8 cellular contexts compared by ENCODE assay signal in the genomic region with DNA sequence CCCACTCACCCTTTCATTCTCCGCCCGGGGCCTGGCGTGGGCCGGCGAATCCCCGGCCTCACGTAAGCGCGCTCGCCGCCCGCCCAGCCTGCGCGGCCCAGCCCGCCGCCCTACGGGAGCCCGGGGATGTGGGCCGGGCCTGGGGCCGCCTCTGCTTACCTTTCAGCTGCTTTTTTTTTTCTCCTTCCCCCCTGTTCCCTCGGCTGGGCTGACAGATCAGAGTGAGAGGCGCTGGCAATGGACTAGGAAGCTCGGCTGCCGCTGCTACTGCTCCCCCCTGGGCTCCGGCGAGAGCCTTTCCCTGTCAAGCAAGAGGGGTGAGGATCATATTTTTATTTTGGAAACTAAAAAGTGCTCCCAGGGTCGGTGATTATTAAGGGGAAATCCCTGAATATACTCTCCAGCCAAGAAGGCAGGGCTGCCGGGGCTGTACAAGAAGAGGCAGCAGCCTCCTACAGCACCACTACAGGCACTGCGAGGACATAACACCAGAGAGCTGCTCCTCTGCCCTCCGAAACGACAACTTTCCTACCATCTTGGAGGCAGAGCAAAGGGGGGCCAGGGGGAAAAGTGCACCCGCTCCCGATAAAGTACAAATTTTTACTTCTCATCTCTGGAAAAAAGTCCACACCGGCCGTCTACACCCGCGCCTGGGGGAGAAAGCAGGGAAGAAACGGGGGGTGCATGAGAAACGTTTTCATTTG. TPM values are rescaled to one million over a fixed set of nuclear protein-coding genes. Genes with fewer than 3 reads are reported as not detected.
DNase-seq lines count a peak whose midpoint lies in the region; ATAC-seq lines count a peak whose summit lies in the region.

A gene with protein sequence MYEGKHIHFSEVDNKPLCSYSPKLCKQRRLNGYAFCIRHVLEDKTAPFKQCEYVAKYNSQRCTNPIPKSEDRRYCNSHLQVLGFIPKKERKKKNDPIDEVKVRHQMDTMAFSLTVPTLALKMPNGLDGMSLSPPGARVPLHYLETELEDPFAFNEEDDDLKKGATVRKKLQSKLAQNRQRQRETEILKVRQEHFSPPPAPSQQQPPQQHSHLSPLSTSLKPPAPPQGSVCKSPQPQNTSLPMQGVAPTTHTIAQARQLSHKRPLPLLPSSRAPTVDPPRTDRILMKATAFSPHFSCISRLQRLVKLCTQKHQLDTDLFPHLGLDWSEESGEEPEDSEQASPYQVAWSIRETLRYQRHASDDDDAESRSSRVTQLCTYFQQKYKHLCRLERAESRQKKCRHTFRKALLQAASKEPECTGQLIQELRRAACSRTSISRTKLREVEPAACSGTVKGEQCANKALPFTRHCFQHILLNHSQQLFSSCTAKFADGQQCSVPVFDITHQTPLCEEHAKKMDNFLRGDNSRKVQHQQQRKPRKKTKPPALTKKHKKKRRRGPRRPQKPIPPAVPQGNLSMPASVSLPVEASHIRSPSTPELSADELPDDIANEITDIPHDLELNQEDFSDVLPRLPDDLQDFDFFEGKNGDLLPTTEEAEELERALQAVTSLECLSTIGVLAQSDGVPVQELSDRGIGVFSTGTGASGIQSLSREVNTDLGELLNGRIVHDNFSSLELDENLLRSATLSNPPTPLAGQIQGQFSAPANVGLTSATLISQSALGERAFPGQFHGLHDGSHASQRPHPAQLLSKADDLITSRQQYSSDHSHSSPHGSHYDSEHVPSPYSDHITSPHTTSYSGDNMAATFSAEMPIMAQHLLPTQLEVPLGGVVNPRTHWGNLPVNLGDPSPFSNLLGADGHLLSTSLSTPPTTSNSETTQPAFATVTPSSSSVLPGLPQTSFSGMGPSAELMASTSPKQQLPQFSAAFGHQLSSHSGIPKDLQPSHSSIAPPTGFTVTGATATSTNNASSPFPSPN (minus strand): TSS at position 433 of the 704 bp plus-strand sequence. CDS start 23,158 bp downstream, outside the sequence.

- DNase-seq in DMS 273 treated with DMSO at 0.1 percent for 48 hours (lab: John Stamatoyannopoulos, UW) (peak; percentile 77), OCI-M1 (lab: John Stamatoyannopoulos, UW) (peak; percentile 89), activated T-cell treated with anti-CD3 and anti-CD28 coated beads for 48 hours (ENCODE audit: low read depth) (peak; percentile 65), myocyte (ENCODE audit: low read depth) (peak; percentile 84)
- peak; percentile 53 to 73 for DNase-seq in stimulated activated CD8-positive, alpha-beta memory T cell treated with anti-CD3 and anti-CD28 coated beads, Interleukin-7, amount 100 ng/mL, for 48 hours (ENCODE audit: extremely low read depth in 1 of 2, low read depth in 1 of 2)

- H3K9ac ChIP-seq in HUES6 (ENCODE audit: low read length) = peak within 1 kb of the TSS; percentile 97

- ATAC-seq in GM21423 (IDR thresholded peaks at IDR 0.05; ENCODE audit: unreplicated experiment) = peak; percentile 87
- peak; percentile 92 for ATAC-seq in esophagus mucosa

- no peaks in the 10 kb centered on the region for H3K27me3 ChIP-seq in HUES6 (ENCODE audit: control insufficient read depth, insufficient read depth, low read length)

- peaks cover 10% of the 10 kb centered on the region; the same call in 1 of the 2 replicates for H3K36me3 ChIP-seq in HUES6 (ENCODE audit: control insufficient read depth, insufficient read depth, low read length)

- H3K9me3 ChIP-seq in HUES6 (ENCODE audit: control insufficient read depth, insufficient read depth, low read depth, low read length) = 0 out of 2 replicates have a peak, but pooled peaks cover 2% of the 10 kb centered on the region

- peak within 1 kb of the TSS; percentile 84 for H3K4me3 ChIP-seq in HUES6 (ENCODE audit: low read depth, low read length)

- peak within 1 kb of the TSS; percentile 94 for H3K27ac ChIP-seq in HUES6 (ENCODE audit: low read depth, low read length)

- peaks cover 17% of the 10 kb centered on the region for H3K4me1 ChIP-seq in HUES6 (ENCODE audit: control insufficient read depth, insufficient read depth, low read length)

RNA-seq across cellular contexts. Expression of the gene that starts here (rescaled TPM):
- total RNA-seq in esophagus mucosa (18.8 TPM), myocyte (6.2 and 6.4 TPM in 2 replicates)
- polyA plus RNA-seq in myocyte (2012) = 1.7 TPM

Comparison
In these comparisons a context has a peak if more than half of its experiments do, and no peak if none do; other contexts are left out.
1. Peak in every context shown above with its lines: DNase-seq, ATAC-seq, H3K4me3 ChIP-seq and H3K27ac ChIP-seq.